Comparison of ENCODE assay signal across 11 cellular contexts in genomic region chr19:10460714-10461046, GRCh38. TPM values are rescaled to one million over a fixed set of nuclear protein-coding genes. Genes with fewer than 3 reads are reported as not detected.
DNase-seq lines count a peak whose midpoint lies in the region; ATAC-seq and TF ChIP-seq lines count a peak whose summit lies in the region.
"Had no signal": no experiment of that assay in that cellular context is flagged by ENCODE, and none has a peak within 500 bp of the region (broad histone marks: within the 10 kb centered on the region; RNA-seq: fewer than 3 reads in every experiment).

No MANE protein-coding gene starts in this region.

- no peak for TF ChIP-seq POLR2A in thyroid gland (IDR thresholded peaks at IDR 0.05)

- H3K9me2 ChIP-seq in OCI-LY1 (ENCODE audit: low read depth, low read length), result no peaks in the 10 kb centered on the region

- H3K27me3 ChIP-seq in OCI-LY1 (ENCODE audit: insufficient read depth, low read length), result no peaks in the 10 kb centered on the region; the same call in none of the 2 replicates
- no peaks in the 10 kb centered on the region for H3K27me3 ChIP-seq in iPS-15b (ENCODE audit: control insufficient read depth, insufficient read depth, low read length)
- no peaks in the 10 kb centered on the region for H3K27me3 ChIP-seq in thyroid gland
- H3K27me3 ChIP-seq: esophagus squamous epithelium, SJCRH30, testis had no signal

- peaks cover 30% of the 10 kb centered on the region for H3K36me3 Mint-ChIP-seq in T-helper 2 cell treated with Interferon-gamma antibody and Interleukin-4, amounts not matched to agents 5 μg/mL and 100 μg/mL, for 36 hours (ENCODE audit: low read depth)
- H3K36me3 Mint-ChIP-seq in stimulated activated memory B cell treated with anti-CD40 and anti-IgM and Interleukin-4, amounts not matched to agents 10 μg/mL and 1 μg/mL and 100 μg/mL, for 72 hours, result peaks cover 10% of the 10 kb centered on the region

- no peaks in the 10 kb centered on the region for H3F3A ChIP-seq in OCI-LY1 (ENCODE audit: insufficient read depth, low read length)

- H3K9me3 ChIP-seq in OCI-LY1 (ENCODE audit: low read length) (no peaks in the 10 kb centered on the region), iPS-15b (ENCODE audit: control insufficient read depth, insufficient read depth, low read length) (no peaks in the 10 kb centered on the region), thyroid gland (no peaks in the 10 kb centered on the region)
- H3K9me3 ChIP-seq: esophagus squamous epithelium, SJCRH30, testis had no signal

- 45 to 49% methylated on average over 8 of the region's 8 CpGs for WGBS in thyroid gland, 2 donors

- no peak overlapping the region for H3K27ac ChIP-seq in OCI-LY1 (ENCODE audit: low read depth, low read length, poor library complexity, severe bottlenecking)
- no peak overlapping the region for H3K27ac ChIP-seq in thyroid gland
- H3K27ac ChIP-seq: SJCRH30, testis had no signal

- no peaks in the 10 kb centered on the region for H3K79me2 ChIP-seq in OCI-LY1 (ENCODE audit: insufficient read depth, low read length)

- ATAC-seq in stimulated activated memory B cell treated with anti-CD40 and anti-IgM and Interleukin-4, amounts not matched to agents 10 μg/mL and 1 μg/mL and 100 μg/mL, for 72 hours, result no peak
- ATAC-seq in left ventricle myocardium superior, result no peak

- H3K36me3 ChIP-seq in OCI-LY1 (ENCODE audit: insufficient read depth, low read length) (no peaks in the 10 kb centered on the region), iPS-15b (ENCODE audit: control insufficient read depth, insufficient read depth, low read length) (no peaks in the 10 kb centered on the region), thyroid gland (peaks cover 0 to 9% of the 10 kb centered on the region in 2 donors)
- H3K36me3 ChIP-seq: SJCRH30 had no signal

- no peaks in the 10 kb centered on the region for H3K9me3 Mint-ChIP-seq in T-helper 2 cell treated with Interferon-gamma antibody and Interleukin-4, amounts not matched to agents 5 μg/mL and 100 μg/mL, for 36 hours
- H3K9me3 Mint-ChIP-seq in stimulated activated memory B cell treated with anti-CD40 and anti-IgM and Interleukin-4, amounts not matched to agents 10 μg/mL and 1 μg/mL and 100 μg/mL, for 72 hours, result no peaks in the 10 kb centered on the region

- peaks cover 5% of the 10 kb centered on the region for H3K4me1 Mint-ChIP-seq in T-helper 2 cell treated with Interferon-gamma antibody and Interleukin-4, amounts not matched to agents 5 μg/mL and 100 μg/mL, for 36 hours (ENCODE audit: low read depth)
- H3K4me1 Mint-ChIP-seq in stimulated activated memory B cell treated with anti-CD40 and anti-IgM and Interleukin-4, amounts not matched to agents 10 μg/mL and 1 μg/mL and 100 μg/mL, for 72 hours, result peaks cover 18% of the 10 kb centered on the region

- H3K4me3 ChIP-seq in OCI-LY1 (ENCODE audit: low read depth, low read length, poor library complexity, severe bottlenecking) (no peak overlapping the region), iPS-15b (ENCODE audit: low read depth, low read length) (peak overlapping the region; percentile 32), thyroid gland (replicated peaks in 1 of 3) (no peak overlapping the region)
- H3K4me3 ChIP-seq: SJCRH30 had no signal

- TF ChIP-seq CTCF in OCI-LY1 (IDR thresholded peaks at IDR 0.05; ENCODE audit: low read length) (no peak), thyroid gland (IDR thresholded peaks at IDR 0.05) (no peak)

- H3K4me1 ChIP-seq in OCI-LY1 (ENCODE audit: insufficient read depth, low read length, severe bottlenecking) (peaks cover 5% of the 10 kb centered on the region), iPS-15b (ENCODE audit: control insufficient read depth, insufficient read depth, low read length) (no peaks in the 10 kb centered on the region), thyroid gland (no peaks in the 10 kb centered on the region)
- H3K4me1 ChIP-seq: SJCRH30, testis had no signal

- H3K4me3 Mint-ChIP-seq in T-helper 2 cell treated with Interferon-gamma antibody and Interleukin-4, amounts not matched to agents 5 μg/mL and 100 μg/mL, for 36 hours, result no peak overlapping the region
- peak overlapping the region; percentile 18 for H3K4me3 Mint-ChIP-seq in stimulated activated memory B cell treated with anti-CD40 and anti-IgM and Interleukin-4, amounts not matched to agents 10 μg/mL and 1 μg/mL and 100 μg/mL, for 72 hours

- H3K9ac ChIP-seq in OCI-LY1 (ENCODE audit: low read length) (no peak overlapping the region), iPS-15b (ENCODE audit: low read depth, low read length) (no peak overlapping the region)

- H3K27me3 Mint-ChIP-seq in T-helper 2 cell treated with Interferon-gamma antibody and Interleukin-4, amounts not matched to agents 5 μg/mL and 100 μg/mL, for 36 hours (ENCODE audit: low read depth), result no peaks in the 10 kb centered on the region
- H3K27me3 Mint-ChIP-seq in stimulated activated memory B cell treated with anti-CD40 and anti-IgM and Interleukin-4, amounts not matched to agents 10 μg/mL and 1 μg/mL and 100 μg/mL, for 72 hours, result no peaks in the 10 kb centered on the region

- H4K20me1 ChIP-seq in OCI-LY1 (ENCODE audit: insufficient read depth, low read length), result no peaks in the 10 kb centered on the region

- no peak for DNase-seq in T-helper 2 cell treated with Interferon-gamma antibody and Interleukin-4, amounts not matched to agents 5 μg/mL and 100 μg/mL, for 36 hours (ENCODE audit: low spot score)
- DNase-seq in T-helper 2 cell (no peak), left ventricle myocardium superior (no peak), thyroid gland (no peak), amygdala (lab: John Stamatoyannopoulos, UW) (no peak)

- peak overlapping the region; percentile 20 for H3K27ac Mint-ChIP-seq in T-helper 2 cell treated with Interferon-gamma antibody and Interleukin-4, amounts not matched to agents 5 μg/mL and 100 μg/mL, for 36 hours
- H3K27ac Mint-ChIP-seq in stimulated activated memory B cell treated with anti-CD40 and anti-IgM and Interleukin-4, amounts not matched to agents 10 μg/mL and 1 μg/mL and 100 μg/mL, for 72 hours, result no peak overlapping the region

- intact Hi-C loops in left ventricle myocardium superior (cut with micrococcal nuclease) (no loop called here), thyroid gland (cut with DNase I) (no loop called here)

- no peak overlapping the region for H2AFZ ChIP-seq in OCI-LY1 (ENCODE audit: low read length)

- H3K4me2 ChIP-seq in OCI-LY1 (ENCODE audit: low read length), result 0 out of 2 replicates have a peak overlapping the region, but pooled peaks have one; percentile 16

RNA-seq across cellular contexts. Expression of gene PDE4A, which starts 40.3 kb away (rescaled TPM):
- total RNA-seq in left ventricle myocardium superior (36.1 TPM), thyroid gland (10 to 100 TPM; 16.1 to 21.0 (median 18.4) TPM)

RNA-seq across cellular contexts. Expression of gene KEAP1, which starts 42.5 kb away (rescaled TPM):
- 87.7 TPM for total RNA-seq in left ventricle myocardium superior
- total RNA-seq in thyroid gland, result 10 to 100 TPM; 95.4 to 99.9 (median 97.8) TPM

RNA-seq across cellular contexts. Expression of gene S1PR5, which starts 56.6 kb away (rescaled TPM):
- total RNA-seq in left ventricle myocardium superior (not detected), thyroid gland (under 1 TPM in 3 of 4 donors, not detected in 1; 0.22 to 0.59 (median 0.27) TPM)

RNA-seq across cellular contexts. Expression of gene CDC37, which starts 57.3 kb away (rescaled TPM):
- total RNA-seq in left ventricle myocardium superior, result 157 TPM
- total RNA-seq in thyroid gland, result 100 to 1,000 TPM in 3 of 4 donors, 10 to 100 TPM in 1; 99.7 to 154 (median 125) TPM
